Comparison of ENCODE assay signal across 8 cellular contexts in genomic region chr7:1059200-1060091, GRCh38. TPM values are rescaled to one million over a fixed set of nuclear protein-coding genes. Genes with fewer than 3 reads are reported as not detected.
DNase-seq lines count a peak whose midpoint lies in the region; ATAC-seq, FAIRE-seq and TF ChIP-seq lines count a peak whose summit lies in the region.

No MANE protein-coding gene starts in this region.

- DNase-seq in CD14-positive monocyte (ENCODE audit: low spot score) (no peak), bronchial epithelial cell (ENCODE audit: low read depth) (peak; percentile 71), lower leg skin (ENCODE audit: low spot score in 2 of 2) (peak; percentile 75 to 92), activated gamma-delta T cell (lab: John Stamatoyannopoulos, UW) (no peak), Kasumi-1 (lab: John Stamatoyannopoulos, UW) (no peak)
- no peak for DNase-seq in activated CD8-positive, alpha-beta memory T cell treated with anti-CD3 and anti-CD28 coated beads for 24 hours

- H3K4me1 Mint-ChIP-seq in CD14-positive monocyte: peaks cover 50% of the 10 kb centered on the region

- H3K4me3 Mint-ChIP-seq in CD14-positive monocyte: peak overlapping the region; percentile 58 to 80

- H3K27me3 ChIP-seq in bronchial epithelial cell (ENCODE audit: control insufficient read depth, insufficient read depth, low read length): no peaks in the 10 kb centered on the region

- 36 to 43% methylated on average over 43 to 52 of the region's 55 CpGs for WGBS in lower leg skin, 2 donors

- peaks cover 0 to 2% of the 10 kb centered on the region in 2 donors for H3K36me3 Mint-ChIP-seq in CD14-positive monocyte

- intact Hi-C loops in CD14-positive monocyte (cut with micrococcal nuclease) (loop anchor here (10.0 kb wide), 3 partner anchors 155 to 275 kb away; partner anchors contain the start of gene GET4 (in 1 of the 2)), lower leg skin (cut with DNase I; ENCODE audit: low total_unique reads) (no loop called here)

- peak overlapping the region in 1 of 7 donors; percentile 45 for H3K27ac Mint-ChIP-seq in CD14-positive monocyte

- ATAC-seq in HG02885 (IDR thresholded peaks at IDR 0.05; ENCODE audit: poor library complexity, unreplicated experiment) (peak; percentile 45), GM18907 (IDR thresholded peaks at IDR 0.05; ENCODE audit: unreplicated experiment) (no peak)

- TF ChIP-seq CTCF in CD14-positive monocyte (IDR thresholded peaks at IDR 0.05) (no peak), bronchial epithelial cell (IDR thresholded peaks at IDR 0.05; ENCODE audit: insufficient read depth, low read length, severe bottlenecking) (no peak), lower leg skin (IDR thresholded peaks at IDR 0.05) (no peak)

- no peak for TF ChIP-seq POLR2A in lower leg skin (IDR thresholded peaks at IDR 0.05)

- FAIRE-seq in bronchial epithelial cell (lab: Jason Lieb, UNC): no peak

- no peaks in the 10 kb centered on the region for H3K36me3 ChIP-seq in bronchial epithelial cell (ENCODE audit: control insufficient read depth, insufficient read depth, low read length)

- H3K27me3 Mint-ChIP-seq in CD14-positive monocyte (ENCODE audit: low read depth in 3 of 3): peaks cover 57 to 71% (median 62%) of the 10 kb centered on the region in 3 donors

- H3K4me3 ChIP-seq in bronchial epithelial cell (ENCODE audit: low read depth, low read length) (peak overlapping the region; percentile 15), lower leg skin (ENCODE audit: low read depth, poor library complexity, severe bottlenecking) (no peak overlapping the region)

- peaks cover 0 to 15% (median 5%) of the 10 kb centered on the region in 7 donors for H3K9me3 Mint-ChIP-seq in CD14-positive monocyte

RNA-seq across cellular contexts. Expression of gene GPR146, which starts 15.1 kb away (rescaled TPM):
- under 1 TPM; 0.48 TPM for polyA plus RNA-seq in CD14-positive monocyte
- 1.0 and 1.3 TPM in 2 replicates for total RNA-seq in bronchial epithelial cell
- total RNA-seq in lower leg skin: 10 to 100 TPM; 26.9 to 61.7 (median 39.0) TPM

RNA-seq across cellular contexts. Expression of gene GPER1, which starts 28.5 kb away (rescaled TPM):
- 1 to 10 TPM in 1 of 2 donors, under 1 TPM in 1; 0.35 to 4.1 TPM for polyA plus RNA-seq in CD14-positive monocyte
- total RNA-seq in bronchial epithelial cell: under 0.01 and 0.13 TPM in 2 replicates
- 1 to 10 TPM; 1.1 to 4.5 (median 3.1) TPM for total RNA-seq in lower leg skin

Comparison
In these comparisons a context has a peak if more than half of its experiments do, and no peak if none do; other contexts are left out.
1. DNase-seq: peak in bronchial epithelial cell (single experiment) and lower leg skin (2 of 2); none in CD14-positive monocyte (single experiment), activated CD8-positive, alpha-beta memory T cell treated with anti-CD3 and anti-CD28 coated beads for 24 hours (single experiment), activated gamma-delta T cell (single experiment) and Kasumi-1 (0 of 2).
2. RNA of gene GPR146, which starts 15.1 kb away (total RNA-seq): 26.9 to 61.7 TPM in lower leg skin; 1.0 to 1.3 TPM in bronchial epithelial cell; every median in the first group is over 10 times any median in the second.